In genomic region chr6:148379966-148380653, GRCh38 we compare ENCODE assay signal across 20 cellular contexts. TPM values are rescaled to one million over a fixed set of nuclear protein-coding genes. Genes with fewer than 3 reads are reported as not detected.
A peak's percentile ranks its signal among the peaks of the same experiment; 100 is the strongest.
DNase-seq lines count a peak whose midpoint lies in the region; ATAC-seq and TF ChIP-seq lines count a peak whose summit lies in the region.
"Had no signal": no experiment of that assay in that cellular context is flagged by ENCODE, and none has a peak within 500 bp of the region (broad histone marks: within the 10 kb centered on the region; RNA-seq: fewer than 3 reads in every experiment).

No MANE protein-coding gene starts in this region.

- H3K4me1 ChIP-seq in heart left ventricle (peaks cover 0 to 78% (median 27%) of the 10 kb centered on the region in 12 donors), suprapubic skin (peaks cover 19% of the 10 kb centered on the region)
- H3K4me1 ChIP-seq: breast epithelium, SJSA1, uterus had no signal

- H3K36me3 Mint-ChIP-seq in WTC11 (peaks cover 2% of the 10 kb centered on the region; the same call in 1 of the 2 replicates), mesothelial cell of epicardium (peaks cover 2% of the 10 kb centered on the region)

- H3K27ac ChIP-seq in heart left ventricle: peak overlapping the region in 8 of 12 donors; percentile 1 to 58 (median 22)
- H3K27ac ChIP-seq in suprapubic skin: peak overlapping the region; percentile 43
- H3K27ac ChIP-seq: breast epithelium, HL-60, SJSA1, uterus had no signal

- DNase-seq in heart left ventricle: no peak
- DNase-seq in Right ventricle myocardium inferior (ENCODE audit: missing footprints): no peak
- no peak for DNase-seq in WTC11 (ENCODE audit: low spot score)
- DNase-seq in mesothelial cell of epicardium (ENCODE audit: low spot score in 2 of 2, unreplicated experiment in 2 of 2): no peak
- DNase-seq in suprapubic skin (ENCODE audit: low spot score in 2 of 2): no peak
- DNase-seq in activated T-cell treated with anti-CD3 and anti-CD28 coated beads for 4 hours: no peak
- no peak for DNase-seq in NCI-H2029 treated with DMSO at 0.1 percent for 48 hours (lab: John Stamatoyannopoulos, UW)
- DNase-seq: activated naive CD4-positive, alpha-beta T cell treated with anti-CD3 and anti-CD28 coated beads, Interleukin-2, amount 50 U/mL, for 16 hours; activated T-cell treated with anti-CD3 and anti-CD28 coated beads, Interleukin-2, amount 50 U/mL, for 1 hour; effector CD8-positive, alpha-beta T cell; KBM-7; left colon; NCI-H1417; NK-92 treated with Interleukin-12 subunit alpha and Interleukin-12 subunit beta, amount 100 ng/mL, for 24 hours; stimulated activated naive B cell treated with anti-CD40 and anti-IgM and Interleukin-4, amounts not matched to agents 10 μg/mL and 1 μg/mL and 100 μg/mL, for 72 hours; uterus had no signal

- TF ChIP-seq CTCF in heart left ventricle (IDR thresholded peaks at IDR 0.05) (no peak), WTC11 (IDR thresholded peaks at IDR 0.05) (no peak), mesothelial cell of epicardium (IDR thresholded peaks at IDR 0.05; ENCODE audit: unreplicated experiment) (no peak), suprapubic skin (IDR thresholded peaks at IDR 0.05) (no peak)

- H3K9me3 Mint-ChIP-seq in WTC11 (no peaks in the 10 kb centered on the region), mesothelial cell of epicardium (no peaks in the 10 kb centered on the region)

- H3K27ac Mint-ChIP-seq in WTC11 (peak overlapping the region; percentile 62; the same call in 1 of the 2 replicates), mesothelial cell of epicardium (peak overlapping the region; percentile 32)
- H3K27ac Mint-ChIP-seq: stimulated activated naive B cell treated with anti-CD40 and anti-IgM and Interleukin-4, amounts not matched to agents 10 μg/mL and 1 μg/mL and 100 μg/mL, for 72 hours had no signal

- H3K27me3 Mint-ChIP-seq in WTC11 (ENCODE audit: low read depth): no peaks in the 10 kb centered on the region
- no peaks in the 10 kb centered on the region for H3K27me3 Mint-ChIP-seq in mesothelial cell of epicardium (ENCODE audit: low read depth)

- 68 to 87% (median 85%) methylated on average over 11 of the region's 11 CpGs for WGBS in heart left ventricle, 4 donors
- WGBS in suprapubic skin: 88% methylated on average over 11 of the region's 11 CpGs

- TF ChIP-seq POLR2A in heart left ventricle (IDR thresholded peaks at IDR 0.05) (no peak), suprapubic skin (IDR thresholded peaks at IDR 0.05) (no peak)

- intact Hi-C loops in heart left ventricle (cut with DNase I) (no loop called here), Right ventricle myocardium inferior (cut with DNase I) (no loop called here)

- H3K4me3 Mint-ChIP-seq in WTC11 (no peak overlapping the region), mesothelial cell of epicardium (no peak overlapping the region)
- H3K4me3 Mint-ChIP-seq: stimulated activated naive B cell treated with anti-CD40 and anti-IgM and Interleukin-4, amounts not matched to agents 10 μg/mL and 1 μg/mL and 100 μg/mL, for 72 hours had no signal

- H3K36me3 ChIP-seq in heart left ventricle (no peaks in the 10 kb centered on the region), suprapubic skin (no peaks in the 10 kb centered on the region)
- H3K36me3 ChIP-seq: breast epithelium, SJSA1, uterus had no signal

- ATAC-seq in heart left ventricle (peak in 1 of 4 donors; percentile 55), Right ventricle myocardium inferior (no peak), WTC11 (no peak), HG02885 (IDR thresholded peaks at IDR 0.05; ENCODE audit: poor library complexity, unreplicated experiment) (no peak)
- ATAC-seq: left colon; stimulated activated naive B cell treated with anti-CD40 and anti-IgM and Interleukin-4, amounts not matched to agents 10 μg/mL and 1 μg/mL and 100 μg/mL, for 72 hours had no signal

- H3K4me3 ChIP-seq in heart left ventricle (no peak overlapping the region), suprapubic skin (no peak overlapping the region)
- H3K4me3 ChIP-seq: breast epithelium, SJSA1, uterus had no signal

- H3K9me3 ChIP-seq in heart left ventricle: no peaks in the 10 kb centered on the region
- H3K9me3 ChIP-seq in suprapubic skin: no peaks in the 10 kb centered on the region
- H3K9me3 ChIP-seq: breast epithelium, SJSA1, uterus had no signal

- H3K4me1 Mint-ChIP-seq in WTC11: peaks cover 40% of the 10 kb centered on the region
- peaks cover 12% of the 10 kb centered on the region for H3K4me1 Mint-ChIP-seq in mesothelial cell of epicardium
- H3K4me1 Mint-ChIP-seq: stimulated activated naive B cell treated with anti-CD40 and anti-IgM and Interleukin-4, amounts not matched to agents 10 μg/mL and 1 μg/mL and 100 μg/mL, for 72 hours had no signal

- no peak for TF ChIP-seq EP300 in suprapubic skin (IDR thresholded peaks at IDR 0.05)

- no peaks in the 10 kb centered on the region for H3K27me3 ChIP-seq in heart left ventricle
- no peaks in the 10 kb centered on the region for H3K27me3 ChIP-seq in suprapubic skin
- H3K27me3 ChIP-seq: breast epithelium, SJSA1, uterus had no signal

- POLR2A ChIA-PET in WTC11 (lab: Charles Lee): interaction anchor here (0.5 kb wide), 1 partner anchor 36 kb away, joined by 5 read pairs; no protein-coding TSS in a partner anchor

- CTCF ChIA-PET in WTC11 (lab: Charles Lee): interaction anchor here (0.6 kb wide), 1 partner anchor 109 kb away, joined by 4 read pairs; no protein-coding TSS in a partner anchor

TF ChIP-seq in WTC11, 78 proteins besides CTCF, POLR2A, EP300 and RAD21:
- TF ChIP-seq ZNF396 (CRISPR knock-in tag; IDR thresholded peaks at IDR 0.05; ENCODE audit: borderline replicate concordance) (no peak), SOX15 (CRISPR knock-in tag; IDR thresholded peaks at IDR 0.05) (no peak), NR2C2 (CRISPR knock-in tag; IDR thresholded peaks at IDR 0.05) (no peak), TEAD1 (CRISPR knock-in tag; IDR thresholded peaks at IDR 0.05) (no peak), ZNF138 (CRISPR knock-in tag; conservative IDR thresholded peaks at IDR 0.05) (no peak), MYBL2 (CRISPR knock-in tag; IDR thresholded peaks at IDR 0.05) (no peak), CBFB (CRISPR knock-in tag; IDR thresholded peaks at IDR 0.05; ENCODE audit: low read depth) (no peak), NFATC4 (CRISPR knock-in tag; IDR thresholded peaks at IDR 0.05) (no peak), ZNF671 (CRISPR knock-in tag; IDR thresholded peaks at IDR 0.05) (no peak), CDX4 (CRISPR knock-in tag; IDR thresholded peaks at IDR 0.05; ENCODE audit: borderline replicate concordance) (no peak)

RNA-seq across cellular contexts. Expression of gene SASH1, which starts 37.5 kb away (rescaled TPM):
- 10 to 100 TPM; 19.0 to 47.5 (median 29.8) TPM for total RNA-seq in heart left ventricle
- polyA plus RNA-seq in heart left ventricle: 10 to 100 TPM; 10.7 to 12.7 TPM
- 36.8 TPM for total RNA-seq in Right ventricle myocardium inferior
- 21.7 to 27.4 TPM (median 24.0 TPM) in 3 replicates for total RNA-seq in WTC11 (2021)
- total RNA-seq in mesothelial cell of epicardium: 24.0 to 30.2 TPM (median 28.7 TPM) in 3 replicates
- total RNA-seq in suprapubic skin: 100 to 1,000 TPM in 1 of 4 donors, 10 to 100 TPM in 3; 59.1 to 139 (median 77.1) TPM
